Comparison of ENCODE assay signal across 8 cellular contexts in the genomic region with DNA sequence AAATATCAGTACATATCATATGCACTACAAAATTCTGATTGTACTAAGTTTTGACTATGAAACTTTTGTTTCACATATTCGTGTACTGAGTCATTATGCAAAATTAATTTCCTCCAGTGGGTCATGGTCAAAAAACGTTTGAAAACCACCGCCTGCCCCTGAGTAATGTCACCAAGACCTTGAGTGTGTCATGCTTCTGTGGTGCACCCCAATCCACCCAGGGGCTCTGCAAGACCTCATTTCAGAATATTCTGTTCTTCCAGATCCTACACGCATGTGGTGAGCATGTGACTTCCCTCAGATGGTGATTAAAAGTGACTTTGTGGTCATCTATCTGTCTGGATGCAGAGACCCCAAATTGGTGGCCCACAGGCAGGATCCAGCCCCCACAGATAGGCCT. TPM values are rescaled to one million over a fixed set of nuclear protein-coding genes. Genes with fewer than 3 reads are reported as not detected.
A peak's percentile ranks its signal among the peaks of the same experiment; 100 is the strongest.
DNase-seq lines count a peak whose midpoint lies in the region; ATAC-seq and TF ChIP-seq lines count a peak whose summit lies in the region.

No MANE protein-coding gene starts in this region.

- intact Hi-C loops in activated CD8-positive, alpha-beta T cell treated with anti-CD3 and anti-CD28 coated beads for 36 hours (cut with micrococcal nuclease), result no loop called here

- H3K27me3 Mint-ChIP-seq in activated CD8-positive, alpha-beta T cell treated with anti-CD3 and anti-CD28 coated beads for 36 hours, result peaks cover 16% of the 10 kb centered on the region
- H3K27me3 Mint-ChIP-seq in activated CD8-positive, alpha-beta T cell treated with anti-CD3 and anti-CD28 coated beads, Interleukin-2, amount 10 ng/mL, durations not matched to agents 7 days and 5 days (ENCODE audit: low read depth), result peaks cover 19% of the 10 kb centered on the region
- peaks cover 11% of the 10 kb centered on the region for H3K27me3 Mint-ChIP-seq in activated naive CD8-positive, alpha-beta T cell treated with anti-CD3 and anti-CD28 coated beads for 36 hours
- H3K27me3 Mint-ChIP-seq in endothelial cell (ENCODE audit: unreplicated experiment), result no peaks in the 10 kb centered on the region

- H3K9me3 Mint-ChIP-seq in activated CD8-positive, alpha-beta T cell treated with anti-CD3 and anti-CD28 coated beads for 36 hours, result no peaks in the 10 kb centered on the region
- H3K9me3 Mint-ChIP-seq in activated CD8-positive, alpha-beta T cell treated with anti-CD3 and anti-CD28 coated beads, Interleukin-2, amount 10 ng/mL, durations not matched to agents 7 days and 5 days (ENCODE audit: insufficient read depth), result no peaks in the 10 kb centered on the region
- no peaks in the 10 kb centered on the region for H3K9me3 Mint-ChIP-seq in activated naive CD8-positive, alpha-beta T cell treated with anti-CD3 and anti-CD28 coated beads for 36 hours
- H3K9me3 Mint-ChIP-seq in endothelial cell (ENCODE audit: unreplicated experiment), result no peaks in the 10 kb centered on the region

- peak; percentile 30 for DNase-seq in activated CD8-positive, alpha-beta T cell treated with anti-CD3 and anti-CD28 coated beads for 36 hours
- no peak for DNase-seq in activated CD8-positive, alpha-beta T cell treated with anti-CD3 and anti-CD28 coated beads, Interleukin-2, amount 10 ng/mL, durations not matched to agents 7 days and 5 days
- peak; percentile 4 for DNase-seq in activated naive CD8-positive, alpha-beta T cell treated with anti-CD3 and anti-CD28 coated beads for 36 hours
- peak; percentile 6 to 17 (median 8) for DNase-seq in stimulated activated CD4-positive, alpha-beta T cell treated with anti-CD3 and anti-CD28 coated beads, TNF-alpha, amount 100 ng/mL, for 48 hours (ENCODE audit: low read depth in 3 of 3)
- no peak for DNase-seq in endothelial cell (ENCODE audit: low spot score)
- no peak for DNase-seq in NOMO-1 treated with dmso at 0.1 percent for 144 hours (lab: John Stamatoyannopoulos, UW; ENCODE audit: unreplicated experiment)

- no peak overlapping the region for H3K4me3 Mint-ChIP-seq in activated CD8-positive, alpha-beta T cell treated with anti-CD3 and anti-CD28 coated beads for 36 hours
- H3K4me3 Mint-ChIP-seq in activated CD8-positive, alpha-beta T cell treated with anti-CD3 and anti-CD28 coated beads, Interleukin-2, amount 10 ng/mL, durations not matched to agents 7 days and 5 days, result no peak overlapping the region
- H3K4me3 Mint-ChIP-seq in activated naive CD8-positive, alpha-beta T cell treated with anti-CD3 and anti-CD28 coated beads for 36 hours, result no peak overlapping the region
- H3K4me3 Mint-ChIP-seq in endothelial cell (ENCODE audit: unreplicated experiment), result no peak overlapping the region

- CTCF ChIA-PET in activated CD8-positive, alpha-beta T cell treated with anti-CD3 and anti-CD28 coated beads for 36 hours (lab: Charles Lee), result no interaction called here
- CTCF ChIA-PET in activated CD8-positive, alpha-beta T cell treated with anti-CD3 and anti-CD28 coated beads, Interleukin-2, amount 10 ng/mL, durations not matched to agents 7 days and 5 days (lab: Charles Lee), result no interaction called here

- no peaks in the 10 kb centered on the region for H3K36me3 Mint-ChIP-seq in activated CD8-positive, alpha-beta T cell treated with anti-CD3 and anti-CD28 coated beads for 36 hours (ENCODE audit: low read depth)
- no peaks in the 10 kb centered on the region for H3K36me3 Mint-ChIP-seq in activated CD8-positive, alpha-beta T cell treated with anti-CD3 and anti-CD28 coated beads, Interleukin-2, amount 10 ng/mL, durations not matched to agents 7 days and 5 days (ENCODE audit: low read depth)
- H3K36me3 Mint-ChIP-seq in activated naive CD8-positive, alpha-beta T cell treated with anti-CD3 and anti-CD28 coated beads for 36 hours, result no peaks in the 10 kb centered on the region
- H3K36me3 Mint-ChIP-seq in endothelial cell (ENCODE audit: low read depth, unreplicated experiment), result no peaks in the 10 kb centered on the region

- no peak overlapping the region for H3K27ac Mint-ChIP-seq in activated CD8-positive, alpha-beta T cell treated with anti-CD3 and anti-CD28 coated beads for 36 hours
- no peak overlapping the region for H3K27ac Mint-ChIP-seq in activated CD8-positive, alpha-beta T cell treated with anti-CD3 and anti-CD28 coated beads, Interleukin-2, amount 10 ng/mL, durations not matched to agents 7 days and 5 days
- no peak overlapping the region for H3K27ac Mint-ChIP-seq in activated naive CD8-positive, alpha-beta T cell treated with anti-CD3 and anti-CD28 coated beads for 36 hours
- no peak overlapping the region for H3K27ac Mint-ChIP-seq in endothelial cell (ENCODE audit: unreplicated experiment)

- H3K4me1 Mint-ChIP-seq in activated CD8-positive, alpha-beta T cell treated with anti-CD3 and anti-CD28 coated beads for 36 hours (ENCODE audit: low read depth), result no peaks in the 10 kb centered on the region
- H3K4me1 Mint-ChIP-seq in activated CD8-positive, alpha-beta T cell treated with anti-CD3 and anti-CD28 coated beads, Interleukin-2, amount 10 ng/mL, durations not matched to agents 7 days and 5 days (ENCODE audit: low read depth), result no peaks in the 10 kb centered on the region
- no peaks in the 10 kb centered on the region for H3K4me1 Mint-ChIP-seq in activated naive CD8-positive, alpha-beta T cell treated with anti-CD3 and anti-CD28 coated beads for 36 hours
- H3K4me1 Mint-ChIP-seq in endothelial cell (ENCODE audit: unreplicated experiment), result peaks cover 4% of the 10 kb centered on the region

- no peak for ATAC-seq in activated CD8-positive, alpha-beta T cell treated with anti-CD3 and anti-CD28 coated beads for 36 hours
- ATAC-seq in activated CD8-positive, alpha-beta T cell treated with anti-CD3 and anti-CD28 coated beads, Interleukin-2, amount 10 ng/mL, durations not matched to agents 7 days and 5 days, result no peak
- ATAC-seq in HG02973 (IDR thresholded peaks at IDR 0.05; ENCODE audit: unreplicated experiment) (peak; percentile 78), HG03097 (IDR thresholded peaks at IDR 0.05; ENCODE audit: low FRiP score, unreplicated experiment) (no peak)

- no peak for TF ChIP-seq CTCF in activated CD8-positive, alpha-beta T cell treated with anti-CD3 and anti-CD28 coated beads for 36 hours (IDR thresholded peaks at IDR 0.05)
- no peak for TF ChIP-seq CTCF in endothelial cell (IDR thresholded peaks at IDR 0.05; ENCODE audit: unreplicated experiment)

- POLR2A ChIA-PET in activated CD8-positive, alpha-beta T cell treated with anti-CD3 and anti-CD28 coated beads for 36 hours (lab: Charles Lee), result no interaction called here
- POLR2A ChIA-PET in activated CD8-positive, alpha-beta T cell treated with anti-CD3 and anti-CD28 coated beads, Interleukin-2, amount 10 ng/mL, durations not matched to agents 7 days and 5 days (lab: Charles Lee), result no interaction called here

RNA-seq across cellular contexts. Expression of gene ABLIM3, which starts 31.0 kb away (rescaled TPM):
- total RNA-seq in activated CD8-positive, alpha-beta T cell treated with anti-CD3 and anti-CD28 coated beads for 36 hours, result not detected
- total RNA-seq in activated CD8-positive, alpha-beta T cell treated with anti-CD3 and anti-CD28 coated beads, Interleukin-2, amount 10 ng/mL, durations not matched to agents 7 days and 5 days, result not detected
- not detected for total RNA-seq in activated naive CD8-positive, alpha-beta T cell treated with anti-CD3 and anti-CD28 coated beads for 36 hours
- total RNA-seq in endothelial cell (ENCODE audit: unreplicated experiment), result 3.6 TPM

Comparison
In these comparisons a context has a peak if more than half of its experiments do, and no peak if none do; other contexts are left out.
1. DNase-seq: peak in activated CD8-positive, alpha-beta T cell treated with anti-CD3 and anti-CD28 coated beads for 36 hours (single experiment), activated naive CD8-positive, alpha-beta T cell treated with anti-CD3 and anti-CD28 coated beads for 36 hours (single experiment) and stimulated activated CD4-positive, alpha-beta T cell treated with anti-CD3 and anti-CD28 coated beads, TNF-alpha, amount 100 ng/mL, for 48 hours (3 of 3); none in activated CD8-positive, alpha-beta T cell treated with anti-CD3 and anti-CD28 coated beads, Interleukin-2, amount 10 ng/mL, durations not matched to agents 7 days and 5 days (single experiment), endothelial cell (single experiment) and NOMO-1 treated with dmso at 0.1 percent for 144 hours (single experiment).